Comparison of ENCODE assay signal across 39 cellular contexts in genomic region chr12:113388351-113388750, GRCh38. TPM values are rescaled to one million over a fixed set of nuclear protein-coding genes. Genes with fewer than 3 reads are reported as not detected.
"Had no signal": no experiment of that assay in that cellular context is flagged by ENCODE, and none has a peak within 500 bp of the region (broad histone marks: within the 10 kb centered on the region; RNA-seq: fewer than 3 reads in every experiment).

No MANE protein-coding gene starts in this region.

- H3K9me3 Mint-ChIP-seq: activated B cell treated with CpG ODN at 0.5 μM for 24 hours; activated CD8-positive, alpha-beta T cell treated with anti-CD3 and anti-CD28 coated beads for 36 hours; activated naive CD4-positive, alpha-beta T cell treated with anti-CD3 and anti-CD28 coated beads for 36 hours; activated naive CD4-positive, alpha-beta T cell treated with anti-CD3 and anti-CD28 coated beads, Interleukin-2, amount 50 U/mL, for 24 hours; activated naive CD8-positive, alpha-beta T cell treated with anti-CD3 and anti-CD28 coated beads for 36 hours; activated naive CD8-positive, alpha-beta T cell treated with anti-CD3 and anti-CD28 coated beads, Interleukin-2, amount 50 U/mL, for 24 hours; activated T-cell treated with anti-CD3 and anti-CD28 coated beads, Interleukin-2, amount 50 U/mL, for 4 hours; activated T-helper 1 cell treated with anti-CD3 and anti-CD28 coated beads, Interleukin-12 subunit alpha, Interleukin-12 subunit beta, Interleukin-2, Interleukin-4 antibody, amounts not matched to agents 30 ng/mL and 10 ng/mL and 1 ng/mL, durations not matched to agents 14 hours and 24 hours and 36 hours; activated T-helper 2 cell treated with anti-CD3 and anti-CD28 coated beads, Interferon-gamma antibody, Interleukin-2, Interleukin-4, amounts not matched to agents 10 μg/mL and 5 μg/mL and 100 μg/mL, durations not matched to agents 14 hours and 24 hours and 36 hours; brain; T-helper 2 cell treated with Interferon-gamma antibody and Interleukin-4, amounts not matched to agents 5 μg/mL and 100 μg/mL, for 36 hours had no signal

- H3K27me3 Mint-ChIP-seq: activated B cell treated with CpG ODN at 0.5 μM for 24 hours; activated CD8-positive, alpha-beta T cell treated with anti-CD3 and anti-CD28 coated beads for 36 hours; activated naive CD4-positive, alpha-beta T cell treated with anti-CD3 and anti-CD28 coated beads, Interleukin-2, amount 50 U/mL, for 24 hours; activated naive CD8-positive, alpha-beta T cell treated with anti-CD3 and anti-CD28 coated beads for 36 hours; activated naive CD8-positive, alpha-beta T cell treated with anti-CD3 and anti-CD28 coated beads, Interleukin-2, amount 50 U/mL, for 24 hours; brain; T-helper 17 cell had no signal

- H3K36me3 Mint-ChIP-seq: activated naive CD4-positive, alpha-beta T cell treated with anti-CD3 and anti-CD28 coated beads, Interleukin-2, amount 50 U/mL, for 24 hours had no signal

- ATAC-seq: activated CD4-positive, CD25-positive, alpha-beta regulatory T cell treated with anti-CD3 and anti-CD28 coated beads, Interleukin-2, amount 50 U/mL, for 24 hours; activated CD8-positive, alpha-beta T cell treated with anti-CD3 and anti-CD28 coated beads for 36 hours; activated naive CD8-positive, alpha-beta T cell treated with anti-CD3 and anti-CD28 coated beads, Interleukin-2, amount 50 U/mL, for 24 hours; activated T-cell treated with anti-CD3 and anti-CD28 coated beads, Interleukin-2, amount 50 U/mL, for 4 hours; gastroesophageal sphincter; heart right ventricle; T-helper 17 cell had no signal

- H3K27ac Mint-ChIP-seq: activated B cell treated with CpG ODN at 0.5 μM for 24 hours; activated CD8-positive, alpha-beta T cell treated with anti-CD3 and anti-CD28 coated beads for 36 hours; activated naive CD4-positive, alpha-beta T cell treated with anti-CD3 and anti-CD28 coated beads for 36 hours; activated naive CD4-positive, alpha-beta T cell treated with anti-CD3 and anti-CD28 coated beads, Interleukin-2, amount 50 U/mL, for 24 hours; activated naive CD8-positive, alpha-beta T cell treated with anti-CD3 and anti-CD28 coated beads for 36 hours; activated naive CD8-positive, alpha-beta T cell treated with anti-CD3 and anti-CD28 coated beads, Interleukin-2, amount 50 U/mL, for 24 hours; activated T-helper 1 cell treated with anti-CD3 and anti-CD28 coated beads, Interleukin-12 subunit alpha, Interleukin-12 subunit beta, Interleukin-2, Interleukin-4 antibody, amounts not matched to agents 30 ng/mL and 10 ng/mL and 1 ng/mL, durations not matched to agents 14 hours and 24 hours and 36 hours; activated T-helper 2 cell treated with anti-CD3 and anti-CD28 coated beads, Interferon-gamma antibody, Interleukin-2, Interleukin-4, amounts not matched to agents 10 μg/mL and 5 μg/mL and 100 μg/mL, durations not matched to agents 14 hours and 24 hours and 36 hours; brain; T-helper 17 cell had no signal

- H3K9me3 ChIP-seq: adrenal gland, breast epithelium, colonic mucosa, esophagus squamous epithelium, gastroesophageal sphincter, heart right ventricle had no signal

- H3K4me1 ChIP-seq: adrenal gland, breast epithelium, colonic mucosa, esophagus squamous epithelium, gastroesophageal sphincter, heart right ventricle had no signal

- H3K4me1 Mint-ChIP-seq: activated B cell treated with CpG ODN at 0.5 μM for 24 hours; activated naive CD4-positive, alpha-beta T cell treated with anti-CD3 and anti-CD28 coated beads, Interleukin-2, amount 50 U/mL, for 24 hours; activated naive CD8-positive, alpha-beta T cell treated with anti-CD3 and anti-CD28 coated beads for 36 hours; activated naive CD8-positive, alpha-beta T cell treated with anti-CD3 and anti-CD28 coated beads, Interleukin-2, amount 50 U/mL, for 24 hours; brain had no signal

- DNase-seq: activated B cell treated with CpG ODN at 0.5 μM for 24 hours; activated CD4-positive, alpha-beta T cell treated with anti-CD3 and anti-CD28 coated beads for 48 hours; activated CD4-positive, alpha-beta T cell treated with anti-CD3 and anti-CD28 coated beads, Interleukin-2, amount 50 U/mL, for 1 hour; activated CD4-positive, alpha-beta T cell treated with anti-CD3 and anti-CD28 coated beads, Interleukin-2, amount 50 U/mL, for 48 hours; activated CD8-positive, alpha-beta memory T cell treated with anti-CD3 and anti-CD28 coated beads for 24 hours; activated CD8-positive, alpha-beta T cell treated with anti-CD3 and anti-CD28 coated beads for 36 hours; activated effector memory CD4-positive, alpha-beta T cell treated with anti-CD3 and anti-CD28 coated beads, Interleukin-2, amount 50 U/mL, for 16 hours; activated naive CD4-positive, alpha-beta T cell treated with anti-CD3 and anti-CD28 coated beads for 36 hours; activated naive CD8-positive, alpha-beta T cell treated with anti-CD3 and anti-CD28 coated beads for 36 hours; activated naive CD8-positive, alpha-beta T cell treated with anti-CD3 and anti-CD28 coated beads, Interleukin-2, amount 50 U/mL, for 24 hours; activated T-cell treated with anti-CD3 and anti-CD28 coated beads, Interleukin-2, amount 50 U/mL, for 4 hours; adrenal gland; amygdala; aorta; central memory CD4-positive, alpha-beta T cell; cerebellar nuclear complex; colonic mucosa; effector CD8-positive, alpha-beta T cell; esophagus squamous epithelium; foreskin melanocyte; heart right ventricle; T-helper 17 cell; T1000; WERI-Rb-1 had no signal

- H3K27ac ChIP-seq: breast epithelium, cardiac muscle cell, colonic mucosa, epithelial cell of prostate, esophagus squamous epithelium, gastroesophageal sphincter, heart right ventricle, WERI-Rb-1 had no signal

- H3K27me3 ChIP-seq: adrenal gland, breast epithelium, cardiac muscle cell, colonic mucosa, esophagus squamous epithelium, gastroesophageal sphincter, heart right ventricle had no signal

- H3K4me3 ChIP-seq: adrenal gland, breast epithelium, cardiac muscle cell, colonic mucosa, esophagus squamous epithelium, gastroesophageal sphincter, heart right ventricle had no signal

- H3K36me3 ChIP-seq: cardiac muscle cell, colonic mucosa had no signal

- H3K4me3 Mint-ChIP-seq: activated B cell treated with CpG ODN at 0.5 μM for 24 hours; activated CD8-positive, alpha-beta T cell treated with anti-CD3 and anti-CD28 coated beads for 36 hours; activated naive CD4-positive, alpha-beta T cell treated with anti-CD3 and anti-CD28 coated beads for 36 hours; activated naive CD4-positive, alpha-beta T cell treated with anti-CD3 and anti-CD28 coated beads, Interleukin-2, amount 50 U/mL, for 24 hours; activated naive CD8-positive, alpha-beta T cell treated with anti-CD3 and anti-CD28 coated beads for 36 hours; activated naive CD8-positive, alpha-beta T cell treated with anti-CD3 and anti-CD28 coated beads, Interleukin-2, amount 50 U/mL, for 24 hours; activated T-cell treated with anti-CD3 and anti-CD28 coated beads, Interleukin-2, amount 50 U/mL, for 4 hours; activated T-helper 1 cell treated with anti-CD3 and anti-CD28 coated beads, Interleukin-12 subunit alpha, Interleukin-12 subunit beta, Interleukin-2, Interleukin-4 antibody, amounts not matched to agents 30 ng/mL and 10 ng/mL and 1 ng/mL, durations not matched to agents 14 hours and 24 hours and 36 hours; brain; T-helper 17 cell; T-helper 2 cell treated with Interferon-gamma antibody and Interleukin-4, amounts not matched to agents 5 μg/mL and 100 μg/mL, for 36 hours had no signal

RNA-seq across cellular contexts. Expression of gene SDS, which starts 15.3 kb away (rescaled TPM):
- total RNA-seq: activated B cell treated with CpG ODN at 0.5 μM for 24 hours; activated CD8-positive, alpha-beta T cell treated with anti-CD3 and anti-CD28 coated beads for 36 hours; activated naive CD4-positive, alpha-beta T cell treated with anti-CD3 and anti-CD28 coated beads for 36 hours; activated naive CD8-positive, alpha-beta T cell treated with anti-CD3 and anti-CD28 coated beads for 36 hours; activated T-helper 1 cell treated with anti-CD3 and anti-CD28 coated beads, Interleukin-12 subunit alpha, Interleukin-12 subunit beta, Interleukin-2, Interleukin-4 antibody, amounts not matched to agents 30 ng/mL and 10 ng/mL and 1 ng/mL, durations not matched to agents 14 hours and 24 hours and 36 hours; activated T-helper 2 cell treated with anti-CD3 and anti-CD28 coated beads, Interferon-gamma antibody, Interleukin-2, Interleukin-4, amounts not matched to agents 10 μg/mL and 5 μg/mL and 100 μg/mL, durations not matched to agents 14 hours and 24 hours and 36 hours; cardiac muscle cell; dermis microvascular lymphatic vessel endothelial cell; endothelial cell of umbilical vein; fibroblast of lung; fibroblast of villous mesenchyme; glomerular endothelial cell; T-helper 17 cell had no signal

RNA-seq across cellular contexts. Expression of gene SDSL, which starts 33.8 kb away (rescaled TPM):
- total RNA-seq: activated CD8-positive, alpha-beta T cell treated with anti-CD3 and anti-CD28 coated beads for 36 hours; activated naive CD4-positive, alpha-beta T cell treated with anti-CD3 and anti-CD28 coated beads for 36 hours had no signal
